ENCODE assay signal across 1 cellular context in the genomic region with DNA sequence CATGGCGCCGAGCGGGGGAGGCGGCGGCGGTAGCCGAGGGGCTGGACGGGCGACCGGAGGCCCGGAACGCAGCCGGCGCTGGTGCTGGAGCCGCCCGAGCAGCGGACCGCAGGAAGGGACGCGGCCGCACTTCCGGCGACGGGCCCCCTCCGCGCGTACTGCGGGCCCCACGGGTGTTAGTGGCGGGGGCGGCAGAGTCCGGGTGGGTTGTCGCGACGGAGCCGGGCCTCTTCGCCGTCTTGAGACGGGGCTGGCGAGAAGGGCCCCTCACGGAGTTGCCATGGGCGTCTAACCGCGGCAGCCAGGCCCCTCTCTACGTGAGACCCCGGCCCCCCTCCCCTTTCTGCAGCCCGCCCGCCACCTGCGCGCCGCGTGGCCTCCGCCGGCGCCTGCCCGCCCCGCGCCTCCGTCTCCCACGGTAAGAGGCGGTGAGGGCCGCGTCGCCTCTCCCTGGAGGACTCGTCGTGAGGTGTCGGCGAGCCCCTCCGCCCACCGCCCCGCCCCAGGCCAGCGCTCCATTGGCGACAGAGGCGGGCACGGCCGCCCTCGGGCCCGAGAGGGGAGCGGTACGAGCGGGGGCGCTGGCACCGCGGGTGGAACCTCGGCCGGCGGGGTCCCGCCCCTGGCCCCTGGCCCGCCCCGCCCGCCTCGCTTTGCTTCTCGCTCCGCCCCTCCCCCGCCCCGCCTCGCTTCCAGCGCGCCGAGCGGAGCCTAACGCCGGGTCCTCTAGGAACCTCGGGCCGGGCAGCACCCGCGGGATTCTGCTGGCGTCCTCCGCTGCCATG.
TF ChIP-seq lines count a peak whose summit lies in the region.

A gene with protein sequence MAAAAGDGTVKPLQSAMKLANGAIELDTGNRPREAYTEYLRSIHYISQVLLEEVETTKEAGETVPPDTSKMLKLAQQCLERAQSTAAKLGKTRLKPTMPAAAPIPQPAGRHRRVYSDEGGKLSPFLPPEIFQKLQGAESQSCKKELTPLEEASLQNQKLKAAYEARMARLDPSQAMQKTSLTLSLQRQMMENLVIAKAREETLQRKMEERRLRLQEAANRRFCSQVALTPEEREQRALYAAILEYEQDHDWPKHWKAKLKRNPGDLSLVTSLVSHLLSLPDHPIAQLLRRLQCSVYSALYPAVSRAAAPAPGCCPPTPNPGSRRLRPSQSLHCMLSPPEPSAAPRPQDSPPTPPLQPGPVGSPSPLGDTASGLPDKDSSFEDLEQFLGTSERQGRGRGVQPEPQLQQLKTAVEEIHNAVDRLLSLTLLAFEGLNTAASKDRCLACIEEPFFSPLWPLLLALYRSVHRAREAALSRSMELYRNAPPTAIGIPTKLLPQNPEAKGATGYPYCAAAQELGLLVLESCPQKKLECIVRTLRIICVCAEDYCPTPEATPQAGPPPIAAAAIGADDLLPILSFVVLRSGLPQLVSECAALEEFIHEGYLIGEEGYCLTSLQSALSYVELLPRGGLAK (minus strand): TSS at position 40 of the 785 bp plus-strand sequence. CDS start 37 bp downstream, at position 3.
A gene with protein sequence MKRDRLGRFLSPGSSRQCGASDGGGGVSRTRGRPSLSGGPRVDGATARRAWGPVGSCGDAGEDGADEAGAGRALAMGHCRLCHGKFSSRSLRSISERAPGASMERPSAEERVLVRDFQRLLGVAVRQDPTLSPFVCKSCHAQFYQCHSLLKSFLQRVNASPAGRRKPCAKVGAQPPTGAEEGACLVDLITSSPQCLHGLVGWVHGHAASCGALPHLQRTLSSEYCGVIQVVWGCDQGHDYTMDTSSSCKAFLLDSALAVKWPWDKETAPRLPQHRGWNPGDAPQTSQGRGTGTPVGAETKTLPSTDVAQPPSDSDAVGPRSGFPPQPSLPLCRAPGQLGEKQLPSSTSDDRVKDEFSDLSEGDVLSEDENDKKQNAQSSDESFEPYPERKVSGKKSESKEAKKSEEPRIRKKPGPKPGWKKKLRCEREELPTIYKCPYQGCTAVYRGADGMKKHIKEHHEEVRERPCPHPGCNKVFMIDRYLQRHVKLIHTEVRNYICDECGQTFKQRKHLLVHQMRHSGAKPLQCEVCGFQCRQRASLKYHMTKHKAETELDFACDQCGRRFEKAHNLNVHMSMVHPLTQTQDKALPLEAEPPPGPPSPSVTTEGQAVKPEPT (plus strand): TSS at position 679 of the 785 bp plus-strand sequence. CDS start 104 bp downstream, at position 783.

TF ChIP-seq in K562, 482 proteins besides CTCF, POLR2A, EP300 and RAD21 (continued from another document and continues in another):
- TF ChIP-seq, protein P1, sequence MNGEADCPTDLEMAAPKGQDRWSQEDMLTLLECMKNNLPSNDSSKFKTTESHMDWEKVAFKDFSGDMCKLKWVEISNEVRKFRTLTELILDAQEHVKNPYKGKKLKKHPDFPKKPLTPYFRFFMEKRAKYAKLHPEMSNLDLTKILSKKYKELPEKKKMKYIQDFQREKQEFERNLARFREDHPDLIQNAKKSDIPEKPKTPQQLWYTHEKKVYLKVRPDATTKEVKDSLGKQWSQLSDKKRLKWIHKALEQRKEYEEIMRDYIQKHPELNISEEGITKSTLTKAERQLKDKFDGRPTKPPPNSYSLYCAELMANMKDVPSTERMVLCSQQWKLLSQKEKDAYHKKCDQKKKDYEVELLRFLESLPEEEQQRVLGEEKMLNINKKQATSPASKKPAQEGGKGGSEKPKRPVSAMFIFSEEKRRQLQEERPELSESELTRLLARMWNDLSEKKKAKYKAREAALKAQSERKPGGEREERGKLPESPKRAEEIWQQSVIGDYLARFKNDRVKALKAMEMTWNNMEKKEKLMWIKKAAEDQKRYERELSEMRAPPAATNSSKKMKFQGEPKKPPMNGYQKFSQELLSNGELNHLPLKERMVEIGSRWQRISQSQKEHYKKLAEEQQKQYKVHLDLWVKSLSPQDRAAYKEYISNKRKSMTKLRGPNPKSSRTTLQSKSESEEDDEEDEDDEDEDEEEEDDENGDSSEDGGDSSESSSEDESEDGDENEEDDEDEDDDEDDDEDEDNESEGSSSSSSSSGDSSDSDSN (IDR thresholded peaks at IDR 0.05; ENCODE audit: borderline replicate concordance in 1 of 2, low read depth in 2 of 2, low read length in 2 of 2), result peak; percentile 65 to 79; a peak in 2 of 4 replicates
- peak; percentile 76 for TF ChIP-seq GTF2E2 (tag; IDR thresholded peaks at IDR 0.05)
- peak; percentile 39; the same call in 1 of the 2 replicates for TF ChIP-seq TRIM28 (IDR thresholded peaks at IDR 0.05)
- no peak for TF ChIP-seq SRSF1 (IDR thresholded peaks at IDR 0.05; ENCODE audit: low read depth, low read length)
- TF ChIP-seq TARDBP (IDR thresholded peaks at IDR 0.05), result peak; percentile 85
- peak; percentile 43 to 93 (median 88) for TF ChIP-seq YY1 (IDR thresholded peaks at IDR 0.05; ENCODE audit: borderline replicate concordance in 1 of 3, control insufficient read depth in 1 of 3, extremely low read depth in 1 of 3, insufficient read depth in 3 of 3, insufficient read length in 1 of 3, insufficient replicate concordance in 2 of 3, low read depth in 1 of 3, low read length in 2 of 3)
- TF ChIP-seq, protein P2, sequence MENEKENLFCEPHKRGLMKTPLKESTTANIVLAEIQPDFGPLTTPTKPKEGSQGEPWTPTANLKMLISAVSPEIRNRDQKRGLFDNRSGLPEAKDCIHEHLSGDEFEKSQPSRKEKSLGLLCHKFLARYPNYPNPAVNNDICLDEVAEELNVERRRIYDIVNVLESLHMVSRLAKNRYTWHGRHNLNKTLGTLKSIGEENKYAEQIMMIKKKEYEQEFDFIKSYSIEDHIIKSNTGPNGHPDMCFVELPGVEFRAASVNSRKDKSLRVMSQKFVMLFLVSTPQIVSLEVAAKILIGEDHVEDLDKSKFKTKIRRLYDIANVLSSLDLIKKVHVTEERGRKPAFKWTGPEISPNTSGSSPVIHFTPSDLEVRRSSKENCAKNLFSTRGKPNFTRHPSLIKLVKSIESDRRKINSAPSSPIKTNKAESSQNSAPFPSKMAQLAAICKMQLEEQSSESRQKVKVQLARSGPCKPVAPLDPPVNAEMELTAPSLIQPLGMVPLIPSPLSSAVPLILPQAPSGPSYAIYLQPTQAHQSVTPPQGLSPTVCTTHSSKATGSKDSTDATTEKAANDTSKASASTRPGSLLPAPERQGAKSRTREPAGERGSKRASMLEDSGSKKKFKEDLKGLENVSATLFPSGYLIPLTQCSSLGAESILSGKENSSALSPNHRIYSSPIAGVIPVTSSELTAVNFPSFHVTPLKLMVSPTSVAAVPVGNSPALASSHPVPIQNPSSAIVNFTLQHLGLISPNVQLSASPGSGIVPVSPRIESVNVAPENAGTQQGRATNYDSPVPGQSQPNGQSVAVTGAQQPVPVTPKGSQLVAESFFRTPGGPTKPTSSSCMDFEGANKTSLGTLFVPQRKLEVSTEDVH (IDR thresholded peaks at IDR 0.05; ENCODE audit: low read depth, partially characterized antibody), result no peak
- TF ChIP-seq, protein P3, sequence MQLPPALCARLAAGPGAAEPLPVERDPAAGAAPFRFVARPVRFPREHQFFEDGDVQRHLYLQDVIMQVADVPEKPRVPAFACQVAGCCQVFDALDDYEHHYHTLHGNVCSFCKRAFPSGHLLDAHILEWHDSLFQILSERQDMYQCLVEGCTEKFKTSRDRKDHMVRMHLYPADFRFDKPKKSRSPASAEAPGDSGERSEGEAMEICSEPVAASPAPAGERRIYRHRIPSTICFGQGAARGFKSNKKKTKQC (CRISPR knock-in tag; IDR thresholded peaks at IDR 0.05), result peak; percentile 47; the same call in 1 of the 2 replicates
- peak; percentile 93 for TF ChIP-seq CTBP1 (IDR thresholded peaks at IDR 0.05; ENCODE audit: borderline replicate concordance)
- no peak for TF ChIP-seq ZNF507 (tag; conservative IDR thresholded peaks at IDR 0.05)
- TF ChIP-seq CBFA2T2 (conservative IDR thresholded peaks at IDR 0.05), result no peak
- TF ChIP-seq ZSCAN29 (IDR thresholded peaks at IDR 0.05), result no peak
- no peak for TF ChIP-seq ZFPM2 (CRISPR knock-in tag; IDR thresholded peaks at IDR 0.05)
- TF ChIP-seq, protein P4, sequence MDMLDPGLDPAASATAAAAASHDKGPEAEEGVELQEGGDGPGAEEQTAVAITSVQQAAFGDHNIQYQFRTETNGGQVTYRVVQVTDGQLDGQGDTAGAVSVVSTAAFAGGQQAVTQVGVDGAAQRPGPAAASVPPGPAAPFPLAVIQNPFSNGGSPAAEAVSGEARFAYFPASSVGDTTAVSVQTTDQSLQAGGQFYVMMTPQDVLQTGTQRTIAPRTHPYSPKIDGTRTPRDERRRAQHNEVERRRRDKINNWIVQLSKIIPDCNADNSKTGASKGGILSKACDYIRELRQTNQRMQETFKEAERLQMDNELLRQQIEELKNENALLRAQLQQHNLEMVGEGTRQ (CRISPR knock-in tag; IDR thresholded peaks at IDR 0.05), result no peak
- TF ChIP-seq ZNF707 (CRISPR knock-in tag; conservative IDR thresholded peaks at IDR 0.05), result no peak
- TF ChIP-seq, protein P5, sequence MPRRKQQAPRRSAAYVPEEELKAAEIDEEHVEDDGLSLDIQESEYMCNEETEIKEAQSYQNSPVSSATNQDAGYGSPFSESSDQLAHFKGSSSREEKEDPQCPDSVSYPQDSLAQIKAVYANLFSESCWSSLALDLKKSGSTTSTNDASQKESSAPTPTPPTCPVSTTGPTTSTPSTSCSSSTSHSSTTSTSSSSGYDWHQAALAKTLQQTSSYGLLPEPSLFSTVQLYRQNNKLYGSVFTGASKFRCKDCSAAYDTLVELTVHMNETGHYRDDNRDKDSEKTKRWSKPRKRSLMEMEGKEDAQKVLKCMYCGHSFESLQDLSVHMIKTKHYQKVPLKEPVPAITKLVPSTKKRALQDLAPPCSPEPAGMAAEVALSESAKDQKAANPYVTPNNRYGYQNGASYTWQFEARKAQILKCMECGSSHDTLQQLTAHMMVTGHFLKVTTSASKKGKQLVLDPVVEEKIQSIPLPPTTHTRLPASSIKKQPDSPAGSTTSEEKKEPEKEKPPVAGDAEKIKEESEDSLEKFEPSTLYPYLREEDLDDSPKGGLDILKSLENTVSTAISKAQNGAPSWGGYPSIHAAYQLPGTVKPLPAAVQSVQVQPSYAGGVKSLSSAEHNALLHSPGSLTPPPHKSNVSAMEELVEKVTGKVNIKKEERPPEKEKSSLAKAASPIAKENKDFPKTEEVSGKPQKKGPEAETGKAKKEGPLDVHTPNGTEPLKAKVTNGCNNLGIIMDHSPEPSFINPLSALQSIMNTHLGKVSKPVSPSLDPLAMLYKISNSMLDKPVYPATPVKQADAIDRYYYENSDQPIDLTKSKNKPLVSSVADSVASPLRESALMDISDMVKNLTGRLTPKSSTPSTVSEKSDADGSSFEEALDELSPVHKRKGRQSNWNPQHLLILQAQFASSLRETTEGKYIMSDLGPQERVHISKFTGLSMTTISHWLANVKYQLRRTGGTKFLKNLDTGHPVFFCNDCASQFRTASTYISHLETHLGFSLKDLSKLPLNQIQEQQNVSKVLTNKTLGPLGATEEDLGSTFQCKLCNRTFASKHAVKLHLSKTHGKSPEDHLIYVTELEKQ (CRISPR knock-in tag; IDR thresholded peaks at IDR 0.05), result no peak
- TF ChIP-seq, protein P6, sequence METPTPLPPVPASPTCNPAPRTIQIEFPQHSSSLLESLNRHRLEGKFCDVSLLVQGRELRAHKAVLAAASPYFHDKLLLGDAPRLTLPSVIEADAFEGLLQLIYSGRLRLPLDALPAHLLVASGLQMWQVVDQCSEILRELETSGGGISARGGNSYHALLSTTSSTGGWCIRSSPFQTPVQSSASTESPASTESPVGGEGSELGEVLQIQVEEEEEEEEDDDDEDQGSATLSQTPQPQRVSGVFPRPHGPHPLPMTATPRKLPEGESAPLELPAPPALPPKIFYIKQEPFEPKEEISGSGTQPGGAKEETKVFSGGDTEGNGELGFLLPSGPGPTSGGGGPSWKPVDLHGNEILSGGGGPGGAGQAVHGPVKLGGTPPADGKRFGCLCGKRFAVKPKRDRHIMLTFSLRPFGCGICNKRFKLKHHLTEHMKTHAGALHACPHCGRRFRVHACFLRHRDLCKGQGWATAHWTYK (CRISPR knock-in tag; IDR thresholded peaks at IDR 0.05), result peak; percentile 89; the same call in 1 of the 2 replicates
- TF ChIP-seq GABPB2 (CRISPR knock-in tag; conservative IDR thresholded peaks at IDR 0.05), result no peak
- TF ChIP-seq, protein P7, sequence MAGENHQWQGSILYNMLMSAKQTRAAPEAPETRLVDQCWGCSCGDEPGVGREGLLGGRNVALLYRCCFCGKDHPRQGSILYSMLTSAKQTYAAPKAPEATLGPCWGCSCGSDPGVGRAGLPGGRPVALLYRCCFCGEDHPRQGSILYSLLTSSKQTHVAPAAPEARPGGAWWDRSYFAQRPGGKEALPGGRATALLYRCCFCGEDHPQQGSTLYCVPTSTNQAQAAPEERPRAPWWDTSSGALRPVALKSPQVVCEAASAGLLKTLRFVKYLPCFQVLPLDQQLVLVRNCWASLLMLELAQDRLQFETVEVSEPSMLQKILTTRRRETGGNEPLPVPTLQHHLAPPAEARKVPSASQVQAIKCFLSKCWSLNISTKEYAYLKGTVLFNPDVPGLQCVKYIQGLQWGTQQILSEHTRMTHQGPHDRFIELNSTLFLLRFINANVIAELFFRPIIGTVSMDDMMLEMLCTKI (IDR thresholded peaks at IDR 0.05; ENCODE audit: partially characterized antibody), result no peak
- peak; percentile 68; the same call in 1 of the 2 replicates for TF ChIP-seq ELF2 (CRISPR knock-in tag; IDR thresholded peaks at IDR 0.05)
- TF ChIP-seq PURB (CRISPR knock-in tag; IDR thresholded peaks at IDR 0.05; ENCODE audit: low read depth), result no peak
- peak; percentile 96 for TF ChIP-seq RBBP5 (IDR thresholded peaks at IDR 0.05; ENCODE audit: borderline replicate concordance, insufficient read depth, low read length, poor library complexity, severe bottlenecking)
- peak in 1 of 2 experiments; percentile 47; a peak in 2 of 4 replicates for TF ChIP-seq SIN3A (IDR thresholded peaks at IDR 0.05; ENCODE audit: borderline replicate concordance in 2 of 2, control insufficient read depth in 1 of 2, low read depth in 2 of 2, low read length in 2 of 2)
- peak; percentile 73 for TF ChIP-seq ETV5 (CRISPR knock-in tag; IDR thresholded peaks at IDR 0.05; ENCODE audit: low read depth)
- no peak for TF ChIP-seq MAFF (IDR thresholded peaks at IDR 0.05; ENCODE audit: low read length)
- no peak for TF ChIP-seq HNRNPK (IDR thresholded peaks at IDR 0.05; ENCODE audit: low read depth, low read length, poor library complexity, severe bottlenecking)
- peak; percentile 53; the same call in 1 of the 2 replicates for TF ChIP-seq ZNF431 (CRISPR knock-in tag; IDR thresholded peaks at IDR 0.05)
- TF ChIP-seq TFAM (CRISPR knock-in tag; conservative IDR thresholded peaks at IDR 0.05), result no peak
- no peak for TF ChIP-seq ASH1L (IDR thresholded peaks at IDR 0.05; ENCODE audit: borderline replicate concordance, low read depth, partially characterized antibody)
- TF ChIP-seq U2AF1 (optimal IDR thresholded peaks at IDR 0.05; ENCODE audit: low read depth, low read length), result no peak
- TF ChIP-seq, protein P8, sequence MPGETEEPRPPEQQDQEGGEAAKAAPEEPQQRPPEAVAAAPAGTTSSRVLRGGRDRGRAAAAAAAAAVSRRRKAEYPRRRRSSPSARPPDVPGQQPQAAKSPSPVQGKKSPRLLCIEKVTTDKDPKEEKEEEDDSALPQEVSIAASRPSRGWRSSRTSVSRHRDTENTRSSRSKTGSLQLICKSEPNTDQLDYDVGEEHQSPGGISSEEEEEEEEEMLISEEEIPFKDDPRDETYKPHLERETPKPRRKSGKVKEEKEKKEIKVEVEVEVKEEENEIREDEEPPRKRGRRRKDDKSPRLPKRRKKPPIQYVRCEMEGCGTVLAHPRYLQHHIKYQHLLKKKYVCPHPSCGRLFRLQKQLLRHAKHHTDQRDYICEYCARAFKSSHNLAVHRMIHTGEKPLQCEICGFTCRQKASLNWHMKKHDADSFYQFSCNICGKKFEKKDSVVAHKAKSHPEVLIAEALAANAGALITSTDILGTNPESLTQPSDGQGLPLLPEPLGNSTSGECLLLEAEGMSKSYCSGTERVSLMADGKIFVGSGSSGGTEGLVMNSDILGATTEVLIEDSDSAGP (CRISPR knock-in tag; IDR thresholded peaks at IDR 0.05), result no peak
- peak; percentile 82; the same call in 1 of the 2 replicates for TF ChIP-seq CAMTA2 (CRISPR knock-in tag; conservative IDR thresholded peaks at IDR 0.05)
- no peak for TF ChIP-seq THRAP3 (IDR thresholded peaks at IDR 0.05; ENCODE audit: borderline replicate concordance)
- TF ChIP-seq NFE2L1 (tag; IDR thresholded peaks at IDR 0.05; ENCODE audit: borderline replicate concordance, low read depth), result no peak
- no peak for TF ChIP-seq ZNF133 (CRISPR knock-in tag; IDR thresholded peaks at IDR 0.05)
- no peak for TF ChIP-seq MEF2A (IDR thresholded peaks at IDR 0.05; ENCODE audit: control insufficient read depth, low read depth, low read length)
